1 cellular context compared by ENCODE assay signal in genomic region chr5:113204525-113205161, GRCh38.
TF ChIP-seq lines count a peak whose summit lies in the region.

No MANE protein-coding gene starts in this region.

TF ChIP-seq in WTC11, 78 proteins besides CTCF, POLR2A, EP300 and RAD21 (continued from another document):
- no peak for TF ChIP-seq MLX (CRISPR knock-in tag; IDR thresholded peaks at IDR 0.05)
- no peak for TF ChIP-seq IRF1 (CRISPR knock-in tag; IDR thresholded peaks at IDR 0.05)
- TF ChIP-seq ZNF532 (CRISPR knock-in tag; IDR thresholded peaks at IDR 0.05; ENCODE audit: borderline replicate concordance): no peak
